10 cellular contexts compared by ENCODE assay signal in the genomic region with DNA sequence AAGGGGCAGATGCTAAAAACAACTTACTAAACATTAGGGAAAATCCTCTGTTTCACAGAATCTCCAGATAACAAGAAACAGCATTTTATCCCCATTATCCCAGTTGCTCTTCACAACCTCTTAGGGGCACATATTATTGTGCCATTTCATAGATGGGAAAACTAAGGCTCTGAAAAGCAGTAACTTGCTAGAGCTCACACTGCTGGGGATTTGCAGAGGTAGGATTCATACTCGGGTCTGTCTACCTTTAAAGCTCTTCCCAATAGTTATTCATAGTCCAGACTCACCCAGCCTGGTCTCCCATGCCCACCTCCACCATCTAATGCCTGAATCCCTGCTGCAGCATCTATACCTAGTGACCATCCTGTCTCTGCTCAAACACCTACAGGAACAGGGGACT.
"Had no signal": no experiment of that assay in that cellular context is flagged by ENCODE, and none has a peak within 500 bp of the region (broad histone marks: within the 10 kb centered on the region; RNA-seq: fewer than 3 reads in every experiment).

No MANE protein-coding gene starts in this region.

- H3K36me3 ChIP-seq: HAP-1 had no signal

- H3K27ac ChIP-seq: GM23248 had no signal

- DNase-seq: GM23248, GOT3, H7, H9, HCEC 1CT, HFFc6 had no signal

- H3K4me1 ChIP-seq: HAP-1 had no signal

- H3K9ac ChIP-seq: GM23248 had no signal

- H3K4me3 ChIP-seq: GM23248, GM23338, HAP-1 had no signal

- H3K4me2 ChIP-seq: GM23338 had no signal

- H3K9me3 ChIP-seq: HAP-1 had no signal

- ATAC-seq: GM23338, HCT116 had no signal

- FAIRE-seq: H54 had no signal

- H2AFZ ChIP-seq: GM23248, GM23338 had no signal
